In genomic region chr12:48356041-48356768, GRCh38 we compare ENCODE assay signal across 27 cellular contexts. TPM values are rescaled to one million over a fixed set of nuclear protein-coding genes. Genes with fewer than 3 reads are reported as not detected.
A peak's percentile ranks its signal among the peaks of the same experiment; 100 is the strongest.
DNase-seq lines count a peak whose midpoint lies in the region; ATAC-seq, FAIRE-seq and TF ChIP-seq lines count a peak whose summit lies in the region.
"Had no signal": no experiment of that assay in that cellular context is flagged by ENCODE, and none has a peak within 500 bp of the region (broad histone marks: within the 10 kb centered on the region; RNA-seq: fewer than 3 reads in every experiment).

No MANE protein-coding gene starts in this region.

- WGBS in A549 (ENCODE audit: missing lambda C conversion rate) = 49% methylated on average over 6 of the region's 6 CpGs
- WGBS in K562 (ENCODE audit: insufficient coverage, low coverage, missing lambda C conversion rate) = 41% methylated on average over 6 of the region's 6 CpGs
- WGBS in lower leg skin, 2 donors = 68 to 73% methylated on average over 6 of the region's 6 CpGs

- no peak for FAIRE-seq in A549 (lab: Jason Lieb, UNC)
- FAIRE-seq in K562 (lab: Jason Lieb, UNC) = peak; percentile 19

- no peak overlapping the region for H3K4me3 ChIP-seq in A549
- no peak overlapping the region for H3K4me3 ChIP-seq in K562
- no peak overlapping the region for H3K4me3 ChIP-seq in lower leg skin (ENCODE audit: low read depth, poor library complexity, severe bottlenecking)
- H3K4me3 ChIP-seq: BLaER1 treated with 17β-estradiol and CSF1 and Interleukin-3, amounts not matched to agents 10 nM and 100 nM; mucosa of descending colon; neural progenitor cell had no signal

- H3K4me1 ChIP-seq in A549 (peaks cover 22% of the 10 kb centered on the region), K562 (replicated peaks in 1 of 2; ENCODE audit: control insufficient read depth in 2 of 2, insufficient read depth in 2 of 2, low read length in 2 of 2) (peaks cover 0 to 14% of the 10 kb centered on the region in 2 experiments; a peak in 3 of 5 replicates)

- H3K9me3 Mint-ChIP-seq in natural killer cell treated with Interleukin-12 subunit alpha and Interleukin-12 subunit beta and Interleukin-15 and Interleukin-18, amount 100 ng/mL, for 72 hours = no peaks in the 10 kb centered on the region
- H3K9me3 Mint-ChIP-seq: brain; neural progenitor cell; stimulated activated effector memory CD8-positive, alpha-beta T cell treated with anti-CD3 and anti-CD28 coated beads, Interleukin-12 subunit alpha, Interleukin-12 subunit beta, amount 100 ng/mL, for 72 hours had no signal

- intact Hi-C loops in K562 (cut with micrococcal nuclease) (no loop called here), lower leg skin (cut with DNase I; ENCODE audit: low total_unique reads) (no loop called here)

- in situ Hi-C loops in K562 (cut with MboI) = no loop called here

- TF ChIP-seq CTCF in A549 (IDR thresholded peaks at IDR 0.05) (no peak), K562 (IDR thresholded peaks at IDR 0.05 in 2 of 3, conservative IDR thresholded peaks at IDR 0.05 in 1 of 3; ENCODE audit: insufficient read depth in 2 of 3, low read depth in 1 of 3, low read length in 3 of 3) (no peak), lower leg skin (IDR thresholded peaks at IDR 0.05) (no peak)

- H3K36me3 Mint-ChIP-seq in natural killer cell treated with Interleukin-12 subunit alpha and Interleukin-12 subunit beta and Interleukin-15 and Interleukin-18, amount 100 ng/mL, for 72 hours = no peaks in the 10 kb centered on the region
- H3K36me3 Mint-ChIP-seq: neural progenitor cell; stimulated activated effector memory CD8-positive, alpha-beta T cell treated with anti-CD3 and anti-CD28 coated beads, Interleukin-12 subunit alpha, Interleukin-12 subunit beta, amount 100 ng/mL, for 72 hours had no signal

- DNase-seq in A549 (ENCODE audit: low read depth in 1 of 2, low spot score in 1 of 2) (peak; percentile 31 to 78), NCI-H226 (peak; percentile 61), K562 (ENCODE audit: extremely low read depth in 1 of 4, low spot score in 3 of 4) (peak in 1 of 4 experiments; percentile 1), glomerular visceral epithelial cell (ENCODE audit: extremely low spot score) (peak; percentile 44), lower leg skin (ENCODE audit: low spot score in 2 of 2) (no peak), DMS153 (lab: John Stamatoyannopoulos, UW) (no peak)
- DNase-seq in natural killer cell treated with Interleukin-12 subunit alpha and Interleukin-12 subunit beta and Interleukin-15 and Interleukin-18, amount 100 ng/mL, for 72 hours (ENCODE audit: low spot score) = no peak
- DNase-seq: activated CD4-positive, alpha-beta T cell treated with anti-CD3 and anti-CD28 coated beads, Interleukin-2, amount 50 U/mL, for 4 hours; activated CD8-positive, alpha-beta memory T cell treated with anti-CD3 and anti-CD28 coated beads, Interleukin-2, amount 50 U/mL, for 4 hours; Calu3; effector memory CD4-positive, alpha-beta T cell; H7; head of caudate nucleus; KG1; left ventricle myocardium superior; mucosa of descending colon; NCI-H187 treated with DMSO at 0.1 percent for 48 hours; NCI-H2227 treated with DMSO at 0.1 percent for 48 hours; RPMI8226; stimulated activated CD4-positive, alpha-beta T cell treated with anti-CD3 and anti-CD28 coated beads, Interleukin-2, amount 100 ng/mL, for 24 hours had no signal

- TF ChIP-seq RAD21 in A549 (conservative IDR thresholded peaks at IDR 0.05 in 1 of 2, IDR thresholded peaks at IDR 0.05 in 1 of 2) = no peak
- TF ChIP-seq RAD21 in K562 (CRISPR knock-in tag; conservative IDR thresholded peaks at IDR 0.05 in 1 of 2, IDR thresholded peaks at IDR 0.05 in 1 of 2) = no peak

- H3K79me2 ChIP-seq in K562 (ENCODE audit: control insufficient read depth, insufficient read depth, low read length) = peaks cover 1% of the 10 kb centered on the region; the same call in 1 of the 3 replicates

- BruUV-seq in K562 (replicated peaks; lab: Mats Ljungman, UMichigan) = no TSS peak

- H3K27me3 Mint-ChIP-seq in natural killer cell treated with Interleukin-12 subunit alpha and Interleukin-12 subunit beta and Interleukin-15 and Interleukin-18, amount 100 ng/mL, for 72 hours = no peaks in the 10 kb centered on the region
- H3K27me3 Mint-ChIP-seq: progenitor cell of endocrine pancreas had no signal

- no peaks in the 10 kb centered on the region for H3K36me3 ChIP-seq in K562 (ENCODE audit: control insufficient read depth, insufficient read depth, low read length)
- H3K36me3 ChIP-seq: BLaER1 treated with 17β-estradiol and CSF1 and Interleukin-3, amounts not matched to agents 10 nM and 100 nM; neural progenitor cell had no signal

- no peaks in the 10 kb centered on the region for H4K20me1 ChIP-seq in K562 (replicated peaks; ENCODE audit: control insufficient read depth, insufficient read depth, low read length)
- H4K20me1 ChIP-seq: BLaER1 treated with 17β-estradiol and CSF1 and Interleukin-3, amounts not matched to agents 10 nM and 100 nM had no signal

- H3K9me3 ChIP-seq in A549 = no peaks in the 10 kb centered on the region
- no peaks in the 10 kb centered on the region for H3K9me3 ChIP-seq in K562 (replicated peaks; ENCODE audit: control insufficient read depth, insufficient read depth, low read depth, low read length)
- H3K9me3 ChIP-seq: BLaER1 treated with 17β-estradiol and CSF1 and Interleukin-3, amounts not matched to agents 10 nM and 100 nM; mucosa of descending colon had no signal

- no peaks in the 10 kb centered on the region for H3K9me1 ChIP-seq in K562 (ENCODE audit: control insufficient read depth, insufficient read depth, low read length)

- TF ChIP-seq POLR2A in A549 (IDR thresholded peaks at IDR 0.05; ENCODE audit: low read length) (no peak), K562 (conservative IDR thresholded peaks at IDR 0.05) (no peak), lower leg skin (IDR thresholded peaks at IDR 0.05) (no peak)

- POLR2A ChIA-PET in A549 (lab: Yijun Ruan, JAX) (no interaction called here), K562 (lab: Yijun Ruan, JAX) (interaction anchor here (0.6 kb wide), 1 partner anchor 987 kb away, joined by 3 read pairs; no protein-coding TSS in a partner anchor)

- TF ChIP-seq EP300 in A549 (IDR thresholded peaks at IDR 0.05) = no peak
- no peak for TF ChIP-seq EP300 in K562 (IDR thresholded peaks at IDR 0.05; ENCODE audit: low read length)

- no peak overlapping the region for H3K4me3 Mint-ChIP-seq in natural killer cell treated with Interleukin-12 subunit alpha and Interleukin-12 subunit beta and Interleukin-15 and Interleukin-18, amount 100 ng/mL, for 72 hours
- H3K4me3 Mint-ChIP-seq: brain; neural progenitor cell; stimulated activated effector memory CD8-positive, alpha-beta T cell treated with anti-CD3 and anti-CD28 coated beads, Interleukin-12 subunit alpha, Interleukin-12 subunit beta, amount 100 ng/mL, for 72 hours had no signal

- ATAC-seq in A549 (peak; percentile 85 to 88), K562 (no peak), HG02571 (IDR thresholded peaks at IDR 0.05; ENCODE audit: unreplicated experiment) (no peak)
- no peak for ATAC-seq in natural killer cell treated with Interleukin-12 subunit alpha and Interleukin-12 subunit beta and Interleukin-15 and Interleukin-18, amount 100 ng/mL, for 72 hours
- ATAC-seq: left ventricle myocardium superior; mucosa of descending colon; SK-N-SH treated with all-trans-retinoic acid at 6 μM for 48 hours; stimulated activated effector memory CD8-positive, alpha-beta T cell treated with anti-CD3 and anti-CD28 coated beads, Interleukin-12 subunit alpha, Interleukin-12 subunit beta, amount 100 ng/mL, for 72 hours had no signal

- no peak overlapping the region for H2AFZ ChIP-seq in K562 (ENCODE audit: low read depth, low read length)
- H2AFZ ChIP-seq: neural progenitor cell had no signal

- H3K4me2 ChIP-seq in A549 (peak overlapping the region; percentile 35), K562 (ENCODE audit: insufficient read depth, low read length) (no peak overlapping the region)
- H3K4me2 ChIP-seq: BLaER1 treated with 17β-estradiol and CSF1 and Interleukin-3, amounts not matched to agents 10 nM and 100 nM; neural progenitor cell had no signal

- peaks cover 5% of the 10 kb centered on the region in 2 donors for H3K4me1 Mint-ChIP-seq in natural killer cell treated with Interleukin-12 subunit alpha and Interleukin-12 subunit beta and Interleukin-15 and Interleukin-18, amount 100 ng/mL, for 72 hours (ENCODE audit: low read depth in 2 of 2)

- CTCF ChIA-PET in A549 (lab: Yijun Ruan, JAX) (interaction anchor here (1.0 to 1.3 kb wide), 2 partner anchors 258 to 407 kb away, joined by 3 read pairs; no protein-coding TSS in a partner anchor), K562 (lab: Yijun Ruan, JAX; ENCODE audit: low intra/inter-chr PET ratio) (no interaction called here)

- H3K27ac ChIP-seq in A549 (peak overlapping the region in 1 of 2 experiments; percentile 35; a peak in 1 of 6 replicates), K562 (ENCODE audit: extremely low read depth, low read depth, low read length) (no peak overlapping the region)
- H3K27ac ChIP-seq: BLaER1 treated with 17β-estradiol and CSF1 and Interleukin-3, amounts not matched to agents 10 nM and 100 nM; neural progenitor cell had no signal

- H3K27ac Mint-ChIP-seq in natural killer cell treated with Interleukin-12 subunit alpha and Interleukin-12 subunit beta and Interleukin-15 and Interleukin-18, amount 100 ng/mL, for 72 hours = no peak overlapping the region
- H3K27ac Mint-ChIP-seq: brain; neural progenitor cell; progenitor cell of endocrine pancreas; stimulated activated effector memory CD8-positive, alpha-beta T cell treated with anti-CD3 and anti-CD28 coated beads, Interleukin-12 subunit alpha, Interleukin-12 subunit beta, amount 100 ng/mL, for 72 hours had no signal

- no peaks in the 10 kb centered on the region for H3K27me3 ChIP-seq in K562 (ENCODE audit: control insufficient read depth in 2 of 2, insufficient read depth in 2 of 2, low read length in 2 of 2)
- H3K27me3 ChIP-seq: BLaER1 treated with 17β-estradiol and CSF1 and Interleukin-3, amounts not matched to agents 10 nM and 100 nM had no signal

- no peak overlapping the region for H3K9ac ChIP-seq in K562 (ENCODE audit: insufficient read depth in 1 of 2, low read depth in 2 of 2, low read length in 2 of 2)
- H3K9ac ChIP-seq: BLaER1 treated with 17β-estradiol and CSF1 and Interleukin-3, amounts not matched to agents 10 nM and 100 nM; neural progenitor cell had no signal

RNA-seq across cellular contexts. Expression of gene ZNF641, which starts 5.5 kb away (rescaled TPM):
- polyA plus RNA-seq in A549 (2011; rRNA removed) (11.2 and 11.8 TPM in 2 replicates), A549 (2017; fragmentation: RNase III; extraction: RNeasy Plus Mini Kit Qiagen cat#74134 plus additional on column Dnase treatment) (6.5 to 9.1 TPM (median 7.8 TPM) in 3 replicates), K562 (2011; rRNA removed) (3.4 and 9.2 TPM in 2 replicates), K562 (2014; fragmentation: Illumina TruSeq; extraction: Trizol) (8.8 and 10.8 TPM in 2 replicates), K562 (2014; fragmentation: Nextera tagmentation; extraction: Ambion mirVana) (1 to 10 TPM; 2.5 to 3.0 TPM), K562 (2014; rRNA removed) (6.9 and 7.4 TPM in 2 replicates)
- 2.6 and 3.3 TPM in 2 replicates for polyA plus RNA-seq in A549 (2012; cell fraction: cytosol; rRNA removed)
- polyA plus RNA-seq in A549 (2012; cell fraction: nucleus; rRNA removed) = 4.3 and 4.4 TPM in 2 replicates
- 20.6 and 20.7 TPM in 2 replicates for polyA minus RNA-seq in A549 (2011; rRNA and poly(A)+ RNA removed)
- total RNA-seq in K562 (2011; cell fraction: chromatin; rRNA removed; ENCODE audit: low replicate concordance) = 13.0 and 13.7 TPM in 2 replicates
- total RNA-seq in K562 (2011; cell fraction: nucleolus; rRNA removed) = 12.0 and 12.5 TPM in 2 replicates
- 12.7 and 17.8 TPM in 2 replicates for total RNA-seq in K562 (2011; cell fraction: nucleoplasm; rRNA removed)
- total RNA-seq in K562 (2014; rRNA removed) (11.3 and 12.2 TPM in 2 replicates), K562 (2014; rRNA removed; fragmentation: Illumina TruSeq; extraction: Trizol) (10.5 and 12.3 TPM in 2 replicates), K562 (2015; rRNA removed; fragmentation: Illumina TruSeq; extraction: Trizol) (13.6 and 15.6 TPM in 2 replicates), K562 (2021) (10.3 and 13.2 TPM in 2 replicates), lower leg skin (10 to 100 TPM in 3 of 4 donors, 1 to 10 TPM in 1; 7.8 to 14.1 (median 12.1) TPM)
- polyA plus RNA-seq in K562 (2011; cell fraction: cytosol; rRNA removed) = 2.5 and 5.0 TPM in 2 replicates
- polyA plus RNA-seq in K562 (2011; cell fraction: nucleus; rRNA removed) = 7.7 and 17.1 TPM in 2 replicates
- polyA plus RNA-seq in K562 (2012) = 9.2 and 14.9 TPM in 2 replicates
- 12.0 and 12.8 TPM in 2 replicates for polyA minus RNA-seq in K562 (2011; rRNA and poly(A)+ RNA removed)
- 5.4 and 6.0 TPM in 2 replicates for polyA minus RNA-seq in K562 (2011; cell fraction: cytosol; rRNA and poly(A)+ RNA removed)
- polyA minus RNA-seq in K562 (2011; cell fraction: nucleus; rRNA and poly(A)+ RNA removed) = 13.3 and 16.8 TPM in 2 replicates
- 10 to 100 TPM; 19.5 to 35.7 TPM for total RNA-seq in natural killer cell treated with Interleukin-12 subunit alpha and Interleukin-12 subunit beta and Interleukin-15 and Interleukin-18, amount 100 ng/mL, for 72 hours

Comparison
In these comparisons a context has a peak if more than half of its experiments do, and no peak if none do; other contexts are left out.
1. ATAC-seq: peak in A549 (2 of 2); none in K562 (single experiment), HG02571 (single experiment) and natural killer cell treated with Interleukin-12 subunit alpha and Interleukin-12 subunit beta and Interleukin-15 and Interleukin-18, amount 100 ng/mL, for 72 hours (0 of 2).
2. DNase-seq: peak in A549 (2 of 2), NCI-H226 (single experiment) and glomerular visceral epithelial cell (single experiment); none in lower leg skin (0 of 2), natural killer cell treated with Interleukin-12 subunit alpha and Interleukin-12 subunit beta and Interleukin-15 and Interleukin-18, amount 100 ng/mL, for 72 hours (single experiment) and DMS153 (single experiment).